In genomic region chr4:184774152-184774551, GRCh38 we compare ENCODE assay signal across 7 cellular contexts.
"Had no signal": no experiment of that assay in that cellular context is flagged by ENCODE, and none has a peak within 500 bp of the region (broad histone marks: within the 10 kb centered on the region; RNA-seq: fewer than 3 reads in every experiment).

No MANE protein-coding gene starts in this region.

- H3K27ac ChIP-seq: HL-60 had no signal

- H3K4me1 Mint-ChIP-seq: IgD-negative memory B cell had no signal

- H3K27ac Mint-ChIP-seq: IgD-negative memory B cell had no signal

- FAIRE-seq: HepG2, HTR-8/SVneo had no signal

- ATAC-seq: HepG2 had no signal

- H3K27me3 Mint-ChIP-seq: IgD-negative memory B cell had no signal

- H3K4me3 Mint-ChIP-seq: IgD-negative memory B cell had no signal

- DNase-seq: IMR-90, KBM-7, KG1 had no signal

- H3K9me3 Mint-ChIP-seq: IgD-negative memory B cell had no signal
